23 cellular contexts compared by ENCODE assay signal in genomic region chr18:59565957-59566356, GRCh38.
"Had no signal": no experiment of that assay in that cellular context is flagged by ENCODE, and none has a peak within 500 bp of the region (broad histone marks: within the 10 kb centered on the region; RNA-seq: fewer than 3 reads in every experiment).

No MANE protein-coding gene starts in this region.

- ATAC-seq: activated CD8-positive, alpha-beta T cell treated with anti-CD3 and anti-CD28 coated beads, Interleukin-2, amount 10 ng/mL, durations not matched to agents 7 days and 5 days; activated T-cell treated with anti-CD3 and anti-CD28 coated beads, Interleukin-2, amount 50 U/mL, for 72 hours; foreskin keratinocyte; SK-N-SH treated with all-trans-retinoic acid at 6 μM for 48 hours had no signal

- H3K36me3 ChIP-seq: breast epithelium, lower lobe of right lung, suprapubic skin had no signal

- H3K4me1 ChIP-seq: breast epithelium, foreskin keratinocyte, suprapubic skin had no signal

- H3K4me3 Mint-ChIP-seq: activated CD8-positive, alpha-beta T cell treated with anti-CD3 and anti-CD28 coated beads, Interleukin-2, amount 10 ng/mL, durations not matched to agents 7 days and 5 days; activated naive CD8-positive, alpha-beta T cell; activated T-cell treated with anti-CD3 and anti-CD28 coated beads, Interleukin-2, amount 50 U/mL, for 72 hours; dendritic cell treated with granulocyte-macrophage colony-stimulating factor and Interleukin-4, amounts not matched to agents 40 ng/mL and 50 ng/mL, for 4 days had no signal

- DNase-seq: activated CD4-positive, alpha-beta T cell treated with anti-CD3 and anti-CD28 coated beads for 48 hours; activated CD8-positive, alpha-beta memory T cell treated with anti-CD3 and anti-CD28 coated beads, Interleukin-2, amount 50 U/mL, for 4 hours; activated CD8-positive, alpha-beta T cell treated with anti-CD3 and anti-CD28 coated beads, Interleukin-2, amount 10 ng/mL, durations not matched to agents 7 days and 5 days; activated gamma-delta T cell treated with Interleukin-2 at 50 U/mL for 16 hours; activated T-cell treated with anti-CD3 and anti-CD28 coated beads, Interleukin-2, amount 50 U/mL, for 72 hours; aorta; cerebellar nuclear complex; effector memory CD4-positive, alpha-beta T cell; foreskin keratinocyte; lower lobe of right lung; stimulated activated CD4-positive, alpha-beta T cell treated with anti-CD3 and anti-CD28 coated beads, Interleukin-15, amount 100 ng/mL, for 24 hours; stimulated activated CD4-positive, alpha-beta T cell treated with anti-CD3 and anti-CD28 coated beads, Interleukin-4, amount 100 ng/mL, for 24 hours; stimulated activated CD8-positive, alpha-beta memory T cell treated with anti-CD3 and anti-CD28 coated beads, Interleukin-4, amount 100 ng/mL, for 48 hours; stimulated activated naive CD4-positive, alpha-beta T cell treated with Interleukin-2 at 50 U/mL for 16 hours; T-helper 1 cell; T1000; trophoblast cell had no signal

- H3K27me3 ChIP-seq: breast epithelium, foreskin keratinocyte, suprapubic skin had no signal

- H3K36me3 Mint-ChIP-seq: activated naive CD8-positive, alpha-beta T cell had no signal

- H3K9me3 Mint-ChIP-seq: dendritic cell treated with granulocyte-macrophage colony-stimulating factor and Interleukin-4, amounts not matched to agents 40 ng/mL and 50 ng/mL, for 4 days had no signal

- H3K27me3 Mint-ChIP-seq: dendritic cell treated with granulocyte-macrophage colony-stimulating factor and Interleukin-4, amounts not matched to agents 40 ng/mL and 50 ng/mL, for 4 days had no signal

- H3K4me3 ChIP-seq: breast epithelium, lower lobe of right lung, suprapubic skin had no signal

- H3K27ac ChIP-seq: breast epithelium, foreskin keratinocyte, suprapubic skin, VCaP had no signal

- H3K9me3 ChIP-seq: breast epithelium, lower lobe of right lung, suprapubic skin had no signal

- H3K27ac Mint-ChIP-seq: activated CD8-positive, alpha-beta T cell treated with anti-CD3 and anti-CD28 coated beads, Interleukin-2, amount 10 ng/mL, durations not matched to agents 7 days and 5 days; activated naive CD8-positive, alpha-beta T cell; activated T-cell treated with anti-CD3 and anti-CD28 coated beads, Interleukin-2, amount 50 U/mL, for 72 hours; dendritic cell treated with granulocyte-macrophage colony-stimulating factor and Interleukin-4, amounts not matched to agents 40 ng/mL and 50 ng/mL, for 4 days had no signal
